Comparison of ENCODE assay signal across 1 cellular context in the genomic region with DNA sequence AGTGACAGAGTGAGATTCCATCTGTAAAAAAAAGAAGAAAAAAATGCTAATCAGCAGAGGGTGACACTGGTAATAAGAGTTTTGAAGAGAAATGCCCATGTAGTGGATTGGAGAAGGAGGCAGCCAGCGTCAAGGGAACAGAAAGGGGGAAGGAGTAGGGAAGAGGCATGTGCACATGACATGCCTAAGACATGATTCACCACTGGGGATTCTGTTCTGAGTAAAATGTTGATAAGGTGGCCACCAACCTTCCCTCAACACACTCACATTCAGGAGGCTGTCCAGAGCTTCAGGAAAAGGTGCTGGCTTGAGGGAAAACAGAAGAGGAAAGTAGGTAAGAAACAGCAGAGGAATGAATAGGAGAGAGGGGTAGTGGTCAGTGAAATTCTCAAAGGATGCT.
TF ChIP-seq lines count a peak whose summit lies in the region.

No MANE protein-coding gene starts in this region.

TF ChIP-seq in GM23338, 12 proteins besides CTCF, POLR2A, EP300 and RAD21:
- TF ChIP-seq JUNB (IDR thresholded peaks at IDR 0.05; ENCODE audit: unreplicated experiment) = no peak
- TF ChIP-seq NANOG (IDR thresholded peaks at IDR 0.05; ENCODE audit: borderline replicate concordance) = no peak
- TF ChIP-seq ZNF331 (CRISPR knock-in tag; IDR thresholded peaks at IDR 0.05; ENCODE audit: low read depth) = no peak
- TF ChIP-seq, protein P1, sequence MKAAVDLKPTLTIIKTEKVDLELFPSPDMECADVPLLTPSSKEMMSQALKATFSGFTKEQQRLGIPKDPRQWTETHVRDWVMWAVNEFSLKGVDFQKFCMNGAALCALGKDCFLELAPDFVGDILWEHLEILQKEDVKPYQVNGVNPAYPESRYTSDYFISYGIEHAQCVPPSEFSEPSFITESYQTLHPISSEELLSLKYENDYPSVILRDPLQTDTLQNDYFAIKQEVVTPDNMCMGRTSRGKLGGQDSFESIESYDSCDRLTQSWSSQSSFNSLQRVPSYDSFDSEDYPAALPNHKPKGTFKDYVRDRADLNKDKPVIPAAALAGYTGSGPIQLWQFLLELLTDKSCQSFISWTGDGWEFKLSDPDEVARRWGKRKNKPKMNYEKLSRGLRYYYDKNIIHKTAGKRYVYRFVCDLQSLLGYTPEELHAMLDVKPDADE (IDR thresholded peaks at IDR 0.05) = no peak
- TF ChIP-seq, protein P2, sequence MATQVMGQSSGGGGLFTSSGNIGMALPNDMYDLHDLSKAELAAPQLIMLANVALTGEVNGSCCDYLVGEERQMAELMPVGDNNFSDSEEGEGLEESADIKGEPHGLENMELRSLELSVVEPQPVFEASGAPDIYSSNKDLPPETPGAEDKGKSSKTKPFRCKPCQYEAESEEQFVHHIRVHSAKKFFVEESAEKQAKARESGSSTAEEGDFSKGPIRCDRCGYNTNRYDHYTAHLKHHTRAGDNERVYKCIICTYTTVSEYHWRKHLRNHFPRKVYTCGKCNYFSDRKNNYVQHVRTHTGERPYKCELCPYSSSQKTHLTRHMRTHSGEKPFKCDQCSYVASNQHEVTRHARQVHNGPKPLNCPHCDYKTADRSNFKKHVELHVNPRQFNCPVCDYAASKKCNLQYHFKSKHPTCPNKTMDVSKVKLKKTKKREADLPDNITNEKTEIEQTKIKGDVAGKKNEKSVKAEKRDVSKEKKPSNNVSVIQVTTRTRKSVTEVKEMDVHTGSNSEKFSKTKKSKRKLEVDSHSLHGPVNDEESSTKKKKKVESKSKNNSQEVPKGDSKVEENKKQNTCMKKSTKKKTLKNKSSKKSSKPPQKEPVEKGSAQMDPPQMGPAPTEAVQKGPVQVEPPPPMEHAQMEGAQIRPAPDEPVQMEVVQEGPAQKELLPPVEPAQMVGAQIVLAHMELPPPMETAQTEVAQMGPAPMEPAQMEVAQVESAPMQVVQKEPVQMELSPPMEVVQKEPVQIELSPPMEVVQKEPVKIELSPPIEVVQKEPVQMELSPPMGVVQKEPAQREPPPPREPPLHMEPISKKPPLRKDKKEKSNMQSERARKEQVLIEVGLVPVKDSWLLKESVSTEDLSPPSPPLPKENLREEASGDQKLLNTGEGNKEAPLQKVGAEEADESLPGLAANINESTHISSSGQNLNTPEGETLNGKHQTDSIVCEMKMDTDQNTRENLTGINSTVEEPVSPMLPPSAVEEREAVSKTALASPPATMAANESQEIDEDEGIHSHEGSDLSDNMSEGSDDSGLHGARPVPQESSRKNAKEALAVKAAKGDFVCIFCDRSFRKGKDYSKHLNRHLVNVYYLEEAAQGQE (IDR thresholded peaks at IDR 0.05; ENCODE audit: unreplicated experiment) = no peak
- TF ChIP-seq, protein P3, sequence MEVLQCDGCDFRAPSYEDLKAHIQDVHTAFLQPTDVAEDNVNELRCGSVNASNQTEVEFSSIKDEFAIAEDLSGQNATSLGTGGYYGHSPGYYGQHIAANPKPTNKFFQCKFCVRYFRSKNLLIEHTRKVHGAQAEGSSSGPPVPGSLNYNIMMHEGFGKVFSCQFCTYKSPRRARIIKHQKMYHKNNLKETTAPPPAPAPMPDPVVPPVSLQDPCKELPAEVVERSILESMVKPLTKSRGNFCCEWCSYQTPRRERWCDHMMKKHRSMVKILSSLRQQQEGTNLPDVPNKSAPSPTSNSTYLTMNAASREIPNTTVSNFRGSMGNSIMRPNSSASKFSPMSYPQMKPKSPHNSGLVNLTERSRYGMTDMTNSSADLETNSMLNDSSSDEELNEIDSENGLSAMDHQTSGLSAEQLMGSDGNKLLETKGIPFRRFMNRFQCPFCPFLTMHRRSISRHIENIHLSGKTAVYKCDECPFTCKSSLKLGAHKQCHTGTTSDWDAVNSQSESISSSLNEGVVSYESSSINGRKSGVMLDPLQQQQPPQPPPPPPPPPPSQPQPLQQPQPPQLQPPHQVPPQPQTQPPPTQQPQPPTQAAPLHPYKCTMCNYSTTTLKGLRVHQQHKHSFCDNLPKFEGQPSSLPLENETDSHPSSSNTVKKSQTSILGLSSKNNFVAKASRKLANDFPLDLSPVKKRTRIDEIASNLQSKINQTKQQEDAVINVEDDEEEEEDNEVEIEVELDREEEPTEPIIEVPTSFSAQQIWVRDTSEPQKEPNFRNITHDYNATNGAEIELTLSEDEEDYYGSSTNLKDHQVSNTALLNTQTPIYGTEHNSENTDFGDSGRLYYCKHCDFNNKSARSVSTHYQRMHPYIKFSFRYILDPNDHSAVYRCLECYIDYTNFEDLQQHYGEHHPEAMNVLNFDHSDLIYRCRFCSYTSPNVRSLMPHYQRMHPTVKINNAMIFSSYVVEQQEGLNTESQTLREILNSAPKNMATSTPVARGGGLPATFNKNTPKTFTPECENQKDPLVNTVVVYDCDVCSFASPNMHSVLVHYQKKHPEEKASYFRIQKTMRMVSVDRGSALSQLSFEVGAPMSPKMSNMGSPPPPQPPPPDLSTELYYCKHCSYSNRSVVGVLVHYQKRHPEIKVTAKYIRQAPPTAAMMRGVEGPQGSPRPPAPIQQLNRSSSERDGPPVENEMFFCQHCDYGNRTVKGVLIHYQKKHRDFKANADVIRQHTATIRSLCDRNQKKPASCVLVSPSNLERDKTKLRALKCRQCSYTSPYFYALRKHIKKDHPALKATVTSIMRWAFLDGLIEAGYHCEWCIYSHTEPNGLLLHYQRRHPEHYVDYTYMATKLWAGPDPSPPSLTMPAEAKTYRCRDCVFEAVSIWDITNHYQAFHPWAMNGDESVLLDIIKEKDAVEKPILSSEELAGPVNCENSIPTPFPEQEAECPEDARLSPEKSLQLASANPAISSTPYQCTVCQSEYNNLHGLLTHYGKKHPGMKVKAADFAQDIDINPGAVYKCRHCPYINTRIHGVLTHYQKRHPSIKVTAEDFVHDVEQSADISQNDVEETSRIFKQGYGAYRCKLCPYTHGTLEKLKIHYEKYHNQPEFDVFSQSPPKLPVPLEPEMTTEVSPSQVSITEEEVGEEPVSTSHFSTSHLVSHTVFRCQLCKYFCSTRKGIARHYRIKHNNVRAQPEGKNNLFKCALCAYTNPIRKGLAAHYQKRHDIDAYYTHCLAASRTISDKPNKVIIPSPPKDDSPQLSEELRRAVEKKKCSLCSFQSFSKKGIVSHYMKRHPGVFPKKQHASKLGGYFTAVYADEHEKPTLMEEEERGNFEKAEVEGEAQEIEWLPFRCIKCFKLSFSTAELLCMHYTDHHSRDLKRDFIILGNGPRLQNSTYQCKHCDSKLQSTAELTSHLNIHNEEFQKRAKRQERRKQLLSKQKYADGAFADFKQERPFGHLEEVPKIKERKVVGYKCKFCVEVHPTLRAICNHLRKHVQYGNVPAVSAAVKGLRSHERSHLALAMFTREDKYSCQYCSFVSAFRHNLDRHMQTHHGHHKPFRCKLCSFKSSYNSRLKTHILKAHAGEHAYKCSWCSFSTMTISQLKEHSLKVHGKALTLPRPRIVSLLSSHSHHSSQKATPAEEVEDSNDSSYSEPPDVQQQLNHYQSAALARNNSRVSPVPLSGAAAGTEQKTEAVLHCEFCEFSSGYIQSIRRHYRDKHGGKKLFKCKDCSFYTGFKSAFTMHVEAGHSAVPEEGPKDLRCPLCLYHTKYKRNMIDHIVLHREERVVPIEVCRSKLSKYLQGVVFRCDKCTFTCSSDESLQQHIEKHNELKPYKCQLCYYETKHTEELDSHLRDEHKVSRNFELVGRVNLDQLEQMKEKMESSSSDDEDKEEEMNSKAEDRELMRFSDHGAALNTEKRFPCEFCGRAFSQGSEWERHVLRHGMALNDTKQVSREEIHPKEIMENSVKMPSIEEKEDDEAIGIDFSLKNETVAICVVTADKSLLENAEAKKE (CRISPR knock-in tag; IDR thresholded peaks at IDR 0.05) = no peak
- TF ChIP-seq EZH2phosphoT487 (IDR thresholded peaks at IDR 0.05; ENCODE audit: unreplicated experiment) = no peak
- TF ChIP-seq CREB1 (CRISPR knock-in tag; IDR thresholded peaks at IDR 0.05; ENCODE audit: low read depth) = no peak
